Comparison of ENCODE assay signal across 23 cellular contexts in genomic region chr15:23855947-23856346, GRCh38.
"Had no signal": no experiment of that assay in that cellular context is flagged by ENCODE, and none has a peak within 500 bp of the region (broad histone marks: within the 10 kb centered on the region; RNA-seq: fewer than 3 reads in every experiment).

No MANE protein-coding gene starts in this region.

- DNase-seq: activated CD4-positive, alpha-beta memory T cell treated with anti-CD3 and anti-CD28 coated beads, Interleukin-2, amount 10 ng/mL, durations not matched to agents 7 days and 5 days; activated CD4-positive, alpha-beta T cell treated with anti-CD3 and anti-CD28 coated beads for 36 hours; activated CD4-positive, alpha-beta T cell treated with anti-CD3 and anti-CD28 coated beads, Interleukin-2, amount 50 U/mL, for 1 hour; activated gamma-delta T cell; activated naive CD4-positive, alpha-beta T cell treated with anti-CD3 and anti-CD28 coated beads for 36 hours; activated T-cell treated with anti-CD3 and anti-CD28 coated beads for 4 hours; activated T-cell treated with anti-CD3 and anti-CD28 coated beads, Interleukin-2, amount 50 U/mL, for 48 hours; brain microvascular endothelial cell; NCI-H1105 treated with DMSO at 0.1 percent for 48 hours; NCI-H146; NCI-H1930; NCI-H510A treated with DMSO at 0.1 percent for 48 hours; NCI-H69; PC-9; T-cell; T-helper 2 cell; T1000; WERI-Rb-1 had no signal

- FAIRE-seq: TTC549 had no signal

- ATAC-seq: activated CD4-positive, alpha-beta T cell treated with anti-CD3 and anti-CD28 coated beads for 36 hours; activated T-helper 17 cell treated with anti-CD3 and anti-CD28 coated beads, Interleukin-2, amount 50 U/mL, for 72 hours; Right ventricle myocardium inferior; T-cell had no signal

- H3K27me3 ChIP-seq: brain microvascular endothelial cell, cardiac muscle cell had no signal

- H2AFZ ChIP-seq: PC-9 had no signal

- H3K36me3 ChIP-seq: brain microvascular endothelial cell, cardiac muscle cell, WERI-Rb-1 had no signal

- H3K27ac ChIP-seq: brain microvascular endothelial cell, cardiac muscle cell, PC-9, SK-N-MC, WERI-Rb-1 had no signal

- H3K4me2 ChIP-seq: PC-9 had no signal

- H3K4me3 ChIP-seq: cardiac muscle cell, PC-9, SK-N-MC had no signal
